In the genomic region with DNA sequence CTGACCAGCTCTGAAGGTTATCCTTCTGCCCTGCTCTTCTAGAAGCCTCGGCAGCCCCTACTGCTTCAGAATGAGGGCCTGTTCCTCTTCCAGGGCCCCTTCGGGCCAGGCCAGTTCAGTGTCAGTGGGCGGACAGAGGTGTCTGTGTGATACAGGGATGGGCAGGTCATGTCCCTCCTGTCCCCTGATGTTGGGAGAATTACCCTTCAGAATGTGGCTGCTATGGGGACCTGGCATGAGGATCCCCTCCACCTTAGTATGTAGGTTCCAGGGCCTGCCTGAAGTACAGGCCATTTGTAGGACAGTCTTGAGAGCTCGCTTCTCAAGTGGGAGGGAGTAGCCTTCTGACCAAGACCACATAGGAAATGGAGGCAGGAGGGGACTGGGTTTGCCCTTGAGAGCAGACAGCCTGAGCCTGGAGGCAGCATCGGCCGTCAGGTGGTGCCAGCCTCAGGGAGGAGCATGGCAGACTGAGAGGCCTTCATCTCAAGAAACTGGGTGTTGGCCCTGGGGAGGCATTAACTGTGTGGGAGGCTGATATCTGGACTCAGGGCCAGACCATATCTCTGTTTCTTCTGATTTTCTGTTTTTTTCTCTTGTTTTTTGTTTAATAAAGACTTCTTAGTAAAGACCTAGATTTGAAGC, we compare ENCODE assay signal across 21 cellular contexts. TPM values are rescaled to one million over a fixed set of nuclear protein-coding genes. Genes with fewer than 3 reads are reported as not detected.
A peak's percentile ranks its signal among the peaks of the same experiment; 100 is the strongest.
DNase-seq lines count a peak whose midpoint lies in the region; ATAC-seq and TF ChIP-seq lines count a peak whose summit lies in the region.
"Had no signal": no experiment of that assay in that cellular context is flagged by ENCODE, and none has a peak within 500 bp of the region (broad histone marks: within the 10 kb centered on the region; RNA-seq: fewer than 3 reads in every experiment).

No MANE protein-coding gene starts in this region.

- no peak overlapping the region for H4K91ac ChIP-seq in neuronal stem cell (ENCODE audit: low read depth, low read length, poor library complexity)

- H2BK12ac ChIP-seq in neuronal stem cell (ENCODE audit: low read length), result no peak overlapping the region

- WGBS in prostate gland, result 80% methylated on average over 6 of the region's 6 CpGs
- WGBS in tibial nerve, 2 donors, result 74 to 78% methylated on average over 6 of the region's 6 CpGs
- no CpG with 5 or more reads among the region's 6 CpGs for WGBS in neuronal stem cell (ENCODE audit: extremely low coverage in 2 of 2, insufficient read length in 2 of 2, insufficient replicate concordance in 1 of 2), 2 donors

- no peaks in the 10 kb centered on the region for H3K27me3 ChIP-seq in prostate gland (replicated peaks; ENCODE audit: insufficient read depth)
- no peaks in the 10 kb centered on the region for H3K27me3 ChIP-seq in tibial nerve
- H3K27me3 ChIP-seq in neuronal stem cell (ENCODE audit: control insufficient read depth in 3 of 3, insufficient read depth in 3 of 3, low read depth in 1 of 3, low read length in 3 of 3), result no peaks in the 10 kb centered on the region
- H3K27me3 ChIP-seq: colonic mucosa, hepatocyte had no signal

- no peak overlapping the region for H3K4ac ChIP-seq in neuronal stem cell (ENCODE audit: low read length)

- H3K9me3 Mint-ChIP-seq in activated T-helper 2 cell treated with anti-CD3 and anti-CD28 coated beads, Interferon-gamma antibody, Interleukin-2, Interleukin-4, amounts not matched to agents 10 μg/mL and 5 μg/mL and 100 μg/mL, durations not matched to agents 14 hours and 24 hours and 36 hours, result no peaks in the 10 kb centered on the region
- H3K9me3 Mint-ChIP-seq: activated naive CD4-positive, alpha-beta T cell treated with anti-CD3 and anti-CD28 coated beads, Interleukin-2, amount 10 ng/mL, durations not matched to agents 7 days and 5 days; CD4-positive, CD25-positive, alpha-beta regulatory T cell; nephron progenitor cell; stimulated activated effector memory CD8-positive, alpha-beta T cell treated with anti-CD3 and anti-CD28 coated beads, Interleukin-12 subunit alpha, Interleukin-12 subunit beta, amount 100 ng/mL, for 72 hours; T-cell had no signal

- intact Hi-C loops in left cardiac atrium (cut with DNase I), result no loop called here
- intact Hi-C loops in prostate gland (cut with DNase I), result no loop called here
- intact Hi-C loops in activated T-helper 2 cell treated with anti-CD3 and anti-CD28 coated beads, Interferon-gamma antibody, Interleukin-2, Interleukin-4, amounts not matched to agents 10 μg/mL and 5 μg/mL and 100 μg/mL, durations not matched to agents 14 hours and 24 hours and 36 hours (cut with micrococcal nuclease), result no loop called here

- H3K27me3 Mint-ChIP-seq in activated T-helper 2 cell treated with anti-CD3 and anti-CD28 coated beads, Interferon-gamma antibody, Interleukin-2, Interleukin-4, amounts not matched to agents 10 μg/mL and 5 μg/mL and 100 μg/mL, durations not matched to agents 14 hours and 24 hours and 36 hours (ENCODE audit: low read depth), result peaks cover 10% of the 10 kb centered on the region
- H3K27me3 Mint-ChIP-seq: CD4-positive, CD25-positive, alpha-beta regulatory T cell had no signal

- no peak overlapping the region for H3K23ac ChIP-seq in neuronal stem cell (ENCODE audit: low read depth, low read length, poor library complexity)

- H3K9me3 ChIP-seq in prostate gland (no peaks in the 10 kb centered on the region), tibial nerve (no peaks in the 10 kb centered on the region), neuronal stem cell (replicated peaks in 1 of 2; ENCODE audit: control insufficient read depth in 2 of 2, insufficient read depth in 1 of 2, low read depth in 1 of 2, low read length in 2 of 2) (no peaks in the 10 kb centered on the region)
- H3K9me3 ChIP-seq: colonic mucosa had no signal

- no peaks in the 10 kb centered on the region for H3K79me1 ChIP-seq in neuronal stem cell (ENCODE audit: low read depth, low read length)

- no peak overlapping the region for H2BK120ac ChIP-seq in neuronal stem cell (ENCODE audit: low read depth, low read length)

- no peak overlapping the region for H3K27ac Mint-ChIP-seq in activated T-helper 2 cell treated with anti-CD3 and anti-CD28 coated beads, Interferon-gamma antibody, Interleukin-2, Interleukin-4, amounts not matched to agents 10 μg/mL and 5 μg/mL and 100 μg/mL, durations not matched to agents 14 hours and 24 hours and 36 hours
- H3K27ac Mint-ChIP-seq: activated naive CD4-positive, alpha-beta T cell treated with anti-CD3 and anti-CD28 coated beads, Interleukin-2, amount 10 ng/mL, durations not matched to agents 7 days and 5 days; CD4-positive, CD25-positive, alpha-beta regulatory T cell; nephron progenitor cell; stimulated activated effector memory CD8-positive, alpha-beta T cell treated with anti-CD3 and anti-CD28 coated beads, Interleukin-12 subunit alpha, Interleukin-12 subunit beta, amount 100 ng/mL, for 72 hours; T-cell had no signal

- no peak overlapping the region for H3K18ac ChIP-seq in neuronal stem cell (ENCODE audit: low read length)

- ATAC-seq in left cardiac atrium, result peak; percentile 36 to 86
- ATAC-seq in GM21447 (IDR thresholded peaks at IDR 0.05; ENCODE audit: unreplicated experiment), result no peak
- ATAC-seq: stimulated activated effector memory CD8-positive, alpha-beta T cell treated with anti-CD3 and anti-CD28 coated beads, Interleukin-12 subunit alpha, Interleukin-12 subunit beta, amount 100 ng/mL, for 72 hours; T-cell had no signal

- H2AFZ ChIP-seq in neuronal stem cell (ENCODE audit: low read length), result no peak overlapping the region
- H2AFZ ChIP-seq: hepatocyte had no signal

- no peak overlapping the region for H4K8ac ChIP-seq in neuronal stem cell (ENCODE audit: low read depth, low read length)

- DNase-seq in left cardiac atrium (no peak), prostate gland (ENCODE audit: low spot score) (no peak), tibial nerve (ENCODE audit: low spot score in 2 of 2) (no peak), NCI-H774 (lab: John Stamatoyannopoulos, UW) (no peak), neuronal stem cell (ENCODE audit: low spot score) (no peak)
- DNase-seq in activated T-helper 2 cell treated with anti-CD3 and anti-CD28 coated beads, Interferon-gamma antibody, Interleukin-2, Interleukin-4, amounts not matched to agents 10 μg/mL and 5 μg/mL and 100 μg/mL, durations not matched to agents 14 hours and 24 hours and 36 hours (ENCODE audit: low spot score), result no peak
- DNase-seq: activated CD4-positive, alpha-beta T cell treated with anti-CD3 and anti-CD28 coated beads, Interleukin-2, amount 50 U/mL, for 48 hours; activated naive CD4-positive, alpha-beta T cell treated with anti-CD3 and anti-CD28 coated beads, Interleukin-2, amount 10 ng/mL, durations not matched to agents 7 days and 5 days; CD4-positive, CD25-positive, alpha-beta regulatory T cell; colonic mucosa; DMS53; nephron progenitor cell; SIG-M5; stimulated activated CD4-positive, alpha-beta T cell treated with anti-CD3 and anti-CD28 coated beads, Interleukin-15, amount 100 ng/mL, for 24 hours; T-cell had no signal

- H2BK15ac ChIP-seq in neuronal stem cell (ENCODE audit: low read length), result no peak overlapping the region

- H2BK5ac ChIP-seq in neuronal stem cell (ENCODE audit: low read length), result no peak overlapping the region

- no peaks in the 10 kb centered on the region for H3K4me1 Mint-ChIP-seq in activated T-helper 2 cell treated with anti-CD3 and anti-CD28 coated beads, Interferon-gamma antibody, Interleukin-2, Interleukin-4, amounts not matched to agents 10 μg/mL and 5 μg/mL and 100 μg/mL, durations not matched to agents 14 hours and 24 hours and 36 hours (ENCODE audit: low read depth)

- no peak overlapping the region for H3K4me2 ChIP-seq in neuronal stem cell (ENCODE audit: insufficient read depth, low read length, poor library complexity, severe bottlenecking)
- H3K4me2 ChIP-seq: hepatocyte had no signal

- TF ChIP-seq POLR2A in prostate gland (IDR thresholded peaks at IDR 0.05), result no peak
- no peak for TF ChIP-seq POLR2A in tibial nerve (IDR thresholded peaks at IDR 0.05)

- no peak for TF ChIP-seq EP300 in tibial nerve (IDR thresholded peaks at IDR 0.05)

- H3K4me3 ChIP-seq in prostate gland (no peak overlapping the region), tibial nerve (no peak overlapping the region), neuronal stem cell (ENCODE audit: low read length in 2 of 2) (no peak overlapping the region)
- H3K4me3 ChIP-seq: colonic mucosa, hepatocyte had no signal

- H3K4me1 ChIP-seq in prostate gland (replicated peaks), result peaks cover 20% of the 10 kb centered on the region
- H3K4me1 ChIP-seq in tibial nerve, result peaks cover 0 to 35% (median 7%) of the 10 kb centered on the region in 4 donors
- H3K4me1 ChIP-seq in neuronal stem cell (ENCODE audit: control insufficient read depth in 2 of 2, insufficient read depth in 1 of 2, low read depth in 1 of 2, low read length in 2 of 2), result no peaks in the 10 kb centered on the region
- H3K4me1 ChIP-seq: colonic mucosa had no signal

- no peak overlapping the region for H2AK5ac ChIP-seq in neuronal stem cell (ENCODE audit: low read depth, low read length)

- H3K4me3 Mint-ChIP-seq in activated T-helper 2 cell treated with anti-CD3 and anti-CD28 coated beads, Interferon-gamma antibody, Interleukin-2, Interleukin-4, amounts not matched to agents 10 μg/mL and 5 μg/mL and 100 μg/mL, durations not matched to agents 14 hours and 24 hours and 36 hours (ENCODE audit: low read depth), result no peak overlapping the region
- H3K4me3 Mint-ChIP-seq: activated naive CD4-positive, alpha-beta T cell treated with anti-CD3 and anti-CD28 coated beads, Interleukin-2, amount 10 ng/mL, durations not matched to agents 7 days and 5 days; CD4-positive, CD25-positive, alpha-beta regulatory T cell; nephron progenitor cell; stimulated activated effector memory CD8-positive, alpha-beta T cell treated with anti-CD3 and anti-CD28 coated beads, Interleukin-12 subunit alpha, Interleukin-12 subunit beta, amount 100 ng/mL, for 72 hours; T-cell had no signal

- H3K36me3 ChIP-seq in prostate gland, result no peaks in the 10 kb centered on the region
- H3K36me3 ChIP-seq in tibial nerve, result peaks cover 0 to 70% (median 0%) of the 10 kb centered on the region in 3 donors
- H3K36me3 ChIP-seq in neuronal stem cell (replicated peaks in 1 of 2; ENCODE audit: control insufficient read depth in 2 of 2, insufficient read depth in 2 of 2, low read length in 2 of 2), result peaks cover 12 to 28% of the 10 kb centered on the region in 2 donors
- H3K36me3 ChIP-seq: colonic mucosa had no signal

- H3K14ac ChIP-seq in neuronal stem cell (ENCODE audit: low read length), result no peak overlapping the region

- TF ChIP-seq CTCF in prostate gland (IDR thresholded peaks at IDR 0.05) (no peak), tibial nerve (IDR thresholded peaks at IDR 0.05) (no peak)

- H3K27ac ChIP-seq in angular gyrus (ENCODE audit: low read depth, low read length), result peak overlapping the region; percentile 69
- peak overlapping the region; percentile 82 to 88 for H3K27ac ChIP-seq in prostate gland
- H3K27ac ChIP-seq in tibial nerve, result peak overlapping the region; percentile 65 to 94 (median 78)
- no peak overlapping the region for H3K27ac ChIP-seq in neuronal stem cell (replicated peaks; ENCODE audit: low read length)
- H3K27ac ChIP-seq: colonic mucosa, hepatocyte, HL-60 had no signal

- H3K9ac ChIP-seq in neuronal stem cell (ENCODE audit: low read depth, low read length, poor library complexity), result no peak overlapping the region

- H3K36me3 Mint-ChIP-seq in activated T-helper 2 cell treated with anti-CD3 and anti-CD28 coated beads, Interferon-gamma antibody, Interleukin-2, Interleukin-4, amounts not matched to agents 10 μg/mL and 5 μg/mL and 100 μg/mL, durations not matched to agents 14 hours and 24 hours and 36 hours (ENCODE audit: low read depth), result no peaks in the 10 kb centered on the region
- H3K36me3 Mint-ChIP-seq: activated naive CD4-positive, alpha-beta T cell treated with anti-CD3 and anti-CD28 coated beads, Interleukin-2, amount 10 ng/mL, durations not matched to agents 7 days and 5 days; CD4-positive, CD25-positive, alpha-beta regulatory T cell; stimulated activated effector memory CD8-positive, alpha-beta T cell treated with anti-CD3 and anti-CD28 coated beads, Interleukin-12 subunit alpha, Interleukin-12 subunit beta, amount 100 ng/mL, for 72 hours had no signal

RNA-seq across cellular contexts. Expression of gene ANGPTL2, which starts 32.0 kb away (rescaled TPM):
- 10 to 100 TPM; 51.8 to 63.1 TPM for total RNA-seq in left cardiac atrium
- 10 to 100 TPM; 17.3 to 43.2 TPM for total RNA-seq in prostate gland
- 10 to 100 TPM; 34.5 to 64.1 (median 47.1) TPM for total RNA-seq in tibial nerve
- total RNA-seq in activated T-helper 2 cell treated with anti-CD3 and anti-CD28 coated beads, Interferon-gamma antibody, Interleukin-2, Interleukin-4, amounts not matched to agents 10 μg/mL and 5 μg/mL and 100 μg/mL, durations not matched to agents 14 hours and 24 hours and 36 hours, result not detected in 2 replicates
- polyA plus RNA-seq in neuronal stem cell (2013, experiment 1 of 2), result 13.6 TPM
- polyA plus RNA-seq in neuronal stem cell (2013, experiment 2 of 2), result 14.2 TPM
- total RNA-seq: CD4-positive, CD25-positive, alpha-beta regulatory T cell; OCI-LY7 had no signal
- polyA plus RNA-seq: CD4-positive, CD25-positive, alpha-beta regulatory T cell had no signal

Comparison
In these comparisons a context has a peak if more than half of its experiments do, and no peak if none do; other contexts are left out.
1. RNA of gene ANGPTL2, which starts 32.0 kb away (total RNA-seq): 51.8 to 63.1 TPM in left cardiac atrium, 34.5 to 64.1 TPM in tibial nerve and 17.3 to 43.2 TPM in prostate gland; not detected in activated T-helper 2 cell treated with anti-CD3 and anti-CD28 coated beads, Interferon-gamma antibody, Interleukin-2, Interleukin-4, amounts not matched to agents 10 μg/mL and 5 μg/mL and 100 μg/mL, durations not matched to agents 14 hours and 24 hours and 36 hours; every median in the first group is over 10 times any median in the second.